12 cellular contexts compared by ENCODE assay signal in the genomic region with DNA sequence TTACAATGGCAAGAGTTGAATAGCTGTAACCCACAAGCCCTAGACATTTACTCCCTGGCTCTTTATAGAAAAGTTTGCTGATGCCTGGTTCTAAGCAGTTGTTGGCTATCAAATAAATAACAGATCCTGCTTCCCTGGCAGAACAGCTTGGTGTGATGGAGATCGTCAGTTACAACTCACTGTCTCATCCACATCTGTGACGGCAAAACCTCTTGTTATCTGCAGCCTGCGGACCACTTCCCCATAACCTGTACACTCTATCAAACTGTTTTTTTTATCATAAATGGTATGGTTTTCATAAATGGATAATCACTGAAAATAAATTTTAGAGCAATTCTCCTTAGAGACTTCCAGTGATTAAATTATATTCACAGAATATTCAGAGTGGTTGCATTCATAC. TPM values are rescaled to one million over a fixed set of nuclear protein-coding genes. Genes with fewer than 3 reads are reported as not detected.
DNase-seq lines count a peak whose midpoint lies in the region; TF ChIP-seq lines count a peak whose summit lies in the region.
"Had no signal": no experiment of that assay in that cellular context is flagged by ENCODE, and none has a peak within 500 bp of the region (broad histone marks: within the 10 kb centered on the region; RNA-seq: fewer than 3 reads in every experiment).

No MANE protein-coding gene starts in this region.

- no peaks in the 10 kb centered on the region for H3K27me3 ChIP-seq in A673 (replicated peaks; ENCODE audit: insufficient read depth, low read depth, low read length, poor library complexity)
- no peaks in the 10 kb centered on the region for H3K27me3 ChIP-seq in HL-60 (ENCODE audit: insufficient read depth, poor library complexity, severe bottlenecking)
- H3K27me3 ChIP-seq in testis: no peaks in the 10 kb centered on the region

- DNase-seq in A673 (ENCODE audit: low spot score) (peak; percentile 71), HL-60 (ENCODE audit: low read depth in 1 of 2, low spot score in 1 of 2) (no peak), SK-N-MC (ENCODE audit: low read depth, low spot score) (no peak), nephron progenitor cell (no peak), testis (no peak), OCI-LY7 (ENCODE audit: low spot score) (no peak)
- no peak for DNase-seq in effector CD4-positive, alpha-beta T cell
- DNase-seq: CD8-positive, alpha-beta T cell; DMS153 had no signal

- no peak for TF ChIP-seq CTCF in A673 (conservative IDR thresholded peaks at IDR 0.05; ENCODE audit: low read depth, low read length)
- TF ChIP-seq CTCF in HL-60 (IDR thresholded peaks at IDR 0.05; ENCODE audit: insufficient read depth, low read length): no peak
- no peak for TF ChIP-seq CTCF in nephron progenitor cell (IDR thresholded peaks at IDR 0.05)
- TF ChIP-seq CTCF in testis (IDR thresholded peaks at IDR 0.05): no peak
- no peak for TF ChIP-seq CTCF in OCI-LY7 (conservative IDR thresholded peaks at IDR 0.05; ENCODE audit: low read length)

- H4K20me1 ChIP-seq in OCI-LY7 (ENCODE audit: insufficient read depth, low read length): peaks cover 20% of the 10 kb centered on the region

- H3K4me3 Mint-ChIP-seq in nephron progenitor cell: no peak overlapping the region
- H3K4me3 Mint-ChIP-seq: B cell; CD14-positive monocyte; CD8-positive, alpha-beta T cell had no signal

- intact Hi-C loops in A673 (cut with micrococcal nuclease; ENCODE audit: unreplicated experiment) (no loop called here), testis (cut with DNase I; ENCODE audit: low total_unique reads) (no loop called here), OCI-LY7 (cut with micrococcal nuclease; ENCODE audit: unreplicated experiment) (no loop called here)

- no peaks in the 10 kb centered on the region for H3K27me3 Mint-ChIP-seq in nephron progenitor cell (ENCODE audit: low read depth, poor library complexity)
- H3K27me3 Mint-ChIP-seq: B cell had no signal

- peak overlapping the region; percentile 59 for H3K9ac ChIP-seq in SK-N-MC (ENCODE audit: insufficient read length)
- H3K9ac ChIP-seq: GM23248 had no signal

- no peak overlapping the region for H3K4me2 ChIP-seq in OCI-LY7 (ENCODE audit: low read length)

- peak overlapping the region; percentile 33 for H3K27ac Mint-ChIP-seq in nephron progenitor cell
- H3K27ac Mint-ChIP-seq: B cell; CD8-positive, alpha-beta T cell had no signal

- CTCF ChIA-PET in A673 (lab: Charles Lee) (interaction anchor here (1.3 kb wide), 1 partner anchor 47 kb away, joined by 5 read pairs; no protein-coding TSS in a partner anchor), OCI-LY7 (lab: Charles Lee; ENCODE audit: unreplicated experiment) (no interaction called here)

- peaks cover 94% of the 10 kb centered on the region for H3K4me1 ChIP-seq in A673 (ENCODE audit: insufficient read depth, low read length, poor library complexity, severe bottlenecking)
- no peaks in the 10 kb centered on the region for H3K4me1 ChIP-seq in testis
- peaks cover 10% of the 10 kb centered on the region for H3K4me1 ChIP-seq in OCI-LY7 (ENCODE audit: insufficient read depth, low read length, poor library complexity, severe bottlenecking)

- H3K27ac ChIP-seq in A673 (ENCODE audit: low read depth, low read length, poor library complexity, severe bottlenecking) (peak overlapping the region; percentile 97), HL-60 (replicated peaks) (peak overlapping the region; percentile 89), SK-N-MC (peak overlapping the region; percentile 99), testis (no peak overlapping the region), OCI-LY7 (ENCODE audit: low read depth, low read length, poor library complexity, severe bottlenecking) (no peak overlapping the region)
- H3K27ac ChIP-seq: GM23248 had no signal

- 80 to 95% methylated on average over 3 of the region's 3 CpGs for WGBS in testis, 2 donors

- peaks cover 13% of the 10 kb centered on the region for H3K36me3 ChIP-seq in A673 (ENCODE audit: insufficient read depth, low read length, poor library complexity, severe bottlenecking)
- peaks cover 14% of the 10 kb centered on the region; the same call in 1 of the 2 replicates for H3K36me3 ChIP-seq in SK-N-MC (ENCODE audit: insufficient read depth, low read length)
- H3K36me3 ChIP-seq in testis (ENCODE audit: low read depth, missing control alignments): no peaks in the 10 kb centered on the region
- H3K36me3 ChIP-seq in OCI-LY7 (ENCODE audit: insufficient read depth, low read length): peaks cover 26% of the 10 kb centered on the region

- BruUV-seq in A673 (replicated peaks; lab: Mats Ljungman, UMichigan): no TSS peak
- no TSS peak for BruUV-seq in OCI-LY7 (replicated peaks; lab: Mats Ljungman, UMichigan)

- H3K36me3 Mint-ChIP-seq in nephron progenitor cell (ENCODE audit: low read depth): no peaks in the 10 kb centered on the region

- H3K9me3 ChIP-seq in A673 (ENCODE audit: low read depth, low read length, poor library complexity, severe bottlenecking) (no peaks in the 10 kb centered on the region), SK-N-MC (ENCODE audit: low read depth, low read length) (no peaks in the 10 kb centered on the region), testis (no peaks in the 10 kb centered on the region), OCI-LY7 (ENCODE audit: low read length) (no peaks in the 10 kb centered on the region)

- H3K9me3 Mint-ChIP-seq in nephron progenitor cell: no peaks in the 10 kb centered on the region
- H3K9me3 Mint-ChIP-seq: CD14-positive monocyte; CD8-positive, alpha-beta T cell had no signal

- H3K4me3 ChIP-seq in A673 (ENCODE audit: low read depth, low read length, poor library complexity, severe bottlenecking) (no peak overlapping the region), HL-60 (replicated peaks; ENCODE audit: insufficient read depth, low read length) (no peak overlapping the region), SK-N-MC (peak overlapping the region; percentile 56), testis (no peak overlapping the region), OCI-LY7 (ENCODE audit: low read depth, low read length, poor library complexity, severe bottlenecking) (no peak overlapping the region)
- H3K4me3 ChIP-seq: GM23248 had no signal

- no peak overlapping the region for H2AFZ ChIP-seq in OCI-LY7 (ENCODE audit: low read length)
- H2AFZ ChIP-seq: GM23248 had no signal

- POLR2A ChIA-PET in A673 (lab: Charles Lee; ENCODE audit: low non-redundant PET) (interaction anchor here (1.2 kb wide), 1 partner anchor 11 kb away, joined by 4 read pairs; no protein-coding TSS in a partner anchor), OCI-LY7 (lab: Charles Lee) (interaction anchor here (1.1 kb wide), 1 partner anchor 80 kb away, joined by 3 read pairs; no protein-coding TSS in a partner anchor)

- H3K9me2 ChIP-seq in OCI-LY7 (ENCODE audit: insufficient read depth, low read length): no peaks in the 10 kb centered on the region

- no peak for TF ChIP-seq POLR2A in testis (IDR thresholded peaks at IDR 0.05)

- peaks cover 19% of the 10 kb centered on the region for H3K4me1 Mint-ChIP-seq in nephron progenitor cell

- peaks cover 61% of the 10 kb centered on the region for H3K79me2 ChIP-seq in OCI-LY7 (ENCODE audit: insufficient read depth, low read depth, low read length)

RNA-seq across cellular contexts. Expression of gene ZDHHC3, which starts 14.1 kb away (rescaled TPM):
- total RNA-seq in A673 (2021): 94.7 and 95.2 TPM in 2 replicates
- 100 to 1,000 TPM; 122 to 164 TPM for total RNA-seq in testis
- 248 TPM for polyA plus RNA-seq in testis (ENCODE audit: insufficient read depth, low read depth, low replicate concordance)
- 50.8 and 53.1 TPM in 2 replicates for total RNA-seq in OCI-LY7 (2014; rRNA removed; shearing (Covaris generic))
- total RNA-seq in OCI-LY7 (2022): 53.6 and 63.6 TPM in 2 replicates

RNA-seq across cellular contexts. Expression of gene EXOSC7, which starts 14.2 kb away (rescaled TPM):
- total RNA-seq in A673 (2021) (47.4 and 57.3 TPM in 2 replicates), testis (10 to 100 TPM; 66.3 to 71.5 TPM), OCI-LY7 (2022) (50.5 and 65.3 TPM in 2 replicates)
- polyA plus RNA-seq in testis (ENCODE audit: insufficient read depth, low read depth, low replicate concordance): 63.3 TPM
- 60.3 and 71.5 TPM in 2 replicates for total RNA-seq in OCI-LY7 (2014; rRNA removed; shearing (Covaris generic))

Comparison
In these comparisons a context has a peak if more than half of its experiments do, and no peak if none do; other contexts are left out.
1. H3K27ac ChIP-seq: peak in A673 (single experiment), HL-60 (single experiment) and SK-N-MC (single experiment); none in testis (0 of 2) and OCI-LY7 (single experiment).